Comparison of ENCODE assay signal across 10 cellular contexts in the genomic region with DNA sequence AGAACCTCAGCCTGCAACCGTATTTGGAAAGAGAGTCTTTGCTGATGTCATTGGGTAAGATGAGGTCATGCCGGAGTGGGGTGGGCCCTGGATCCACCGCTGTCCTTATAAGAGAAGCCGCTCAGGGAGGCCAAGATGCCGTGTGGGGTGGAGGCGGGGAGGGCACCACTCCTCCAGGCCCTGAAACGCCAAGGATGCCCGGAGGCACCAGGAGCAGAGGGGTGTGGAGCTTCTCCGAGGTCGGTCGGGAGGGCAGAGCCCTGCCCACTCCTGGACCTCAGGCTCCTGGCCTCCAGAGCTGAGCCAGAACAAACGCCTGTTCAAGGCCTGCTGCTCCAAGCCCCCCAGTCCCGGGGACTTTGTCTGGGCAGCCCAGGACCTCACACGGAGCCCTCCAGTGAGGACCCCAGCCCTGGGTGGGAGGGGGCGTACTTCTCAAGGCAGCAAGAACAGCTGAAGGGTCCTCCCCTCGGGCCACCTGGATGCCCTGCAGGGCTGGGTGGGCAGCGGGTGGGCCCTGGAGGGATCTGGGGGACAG. TPM values are rescaled to one million over a fixed set of nuclear protein-coding genes. Genes with fewer than 3 reads are reported as not detected.
DNase-seq lines count a peak whose midpoint lies in the region; ATAC-seq and TF ChIP-seq lines count a peak whose summit lies in the region.
"Had no signal": no experiment of that assay in that cellular context is flagged by ENCODE, and none has a peak within 500 bp of the region (broad histone marks: within the 10 kb centered on the region; RNA-seq: fewer than 3 reads in every experiment).

No MANE protein-coding gene starts in this region.

- H3K27me3 ChIP-seq in CD8-positive, alpha-beta T cell (ENCODE audit: insufficient read depth, low read length): no peaks in the 10 kb centered on the region
- no peaks in the 10 kb centered on the region for H3K27me3 ChIP-seq in ascending aorta

- peak overlapping the region; percentile 26 for H3K4me3 Mint-ChIP-seq in CD8-positive, alpha-beta T cell
- H3K4me3 Mint-ChIP-seq: activated CD4-positive, alpha-beta T cell treated with anti-CD3 and anti-CD28 coated beads, Interleukin-2, amount 10 ng/mL, durations not matched to agents 7 days and 5 days had no signal

- no peak for ATAC-seq in CD8-positive, alpha-beta T cell
- ATAC-seq in left ventricle myocardium superior: peak; percentile 80
- no peak for ATAC-seq in GM18867 (IDR thresholded peaks at IDR 0.05; ENCODE audit: unreplicated experiment)
- ATAC-seq in HG03039 (IDR thresholded peaks at IDR 0.05; ENCODE audit: unreplicated experiment): no peak

- no peaks in the 10 kb centered on the region for H3K9me3 Mint-ChIP-seq in CD8-positive, alpha-beta T cell
- H3K9me3 Mint-ChIP-seq: activated CD4-positive, alpha-beta T cell treated with anti-CD3 and anti-CD28 coated beads, Interleukin-2, amount 10 ng/mL, durations not matched to agents 7 days and 5 days had no signal

- CTCF ChIA-PET in CD8-positive, alpha-beta T cell (lab: Charles Lee): interaction anchor here (8.4 kb wide), 1 partner anchor 23 kb away, joined by 160 read pairs; the partner anchor contains the start of gene PIP5K1C

- intact Hi-C loops in CD8-positive, alpha-beta T cell (cut with DNase I, micrococcal nuclease): no loop called here
- intact Hi-C loops in ascending aorta (cut with DNase I): loop anchor here (1.0 to 5.0 kb wide), 4 partner anchors 14 to 297 kb away; partner anchors contain the start of genes MRPL54 and PIP5K1C
- intact Hi-C loops in left ventricle myocardium superior (cut with micrococcal nuclease): no loop called here

- no peak for DNase-seq in CD8-positive, alpha-beta T cell
- DNase-seq in ascending aorta (ENCODE audit: low spot score in 2 of 2): peak; percentile 83 to 96
- peak; percentile 83 for DNase-seq in left ventricle myocardium superior
- peak; percentile 48 for DNase-seq in retina
- no peak for DNase-seq in SKM-1 (lab: John Stamatoyannopoulos, UW; ENCODE audit: unreplicated experiment)
- DNase-seq in NCI-H187 (lab: John Stamatoyannopoulos, UW): no peak
- DNase-seq: activated CD4-positive, alpha-beta T cell treated with anti-CD3 and anti-CD28 coated beads, Interleukin-2, amount 10 ng/mL, durations not matched to agents 7 days and 5 days had no signal

- H3K4me3 ChIP-seq in CD8-positive, alpha-beta T cell (ENCODE audit: low read depth, low read length): no peak overlapping the region
- H3K4me3 ChIP-seq in ascending aorta: peak overlapping the region; percentile 31 to 60
- H3K4me3 ChIP-seq: GM12878 had no signal

- peaks cover 9% of the 10 kb centered on the region for H3K36me3 Mint-ChIP-seq in CD8-positive, alpha-beta T cell

- H3K27ac Mint-ChIP-seq in CD8-positive, alpha-beta T cell: no peak overlapping the region

- H3K27ac ChIP-seq in CD8-positive, alpha-beta T cell (ENCODE audit: low read depth, low read length): no peak overlapping the region
- H3K27ac ChIP-seq in ascending aorta: peak overlapping the region; percentile 99

- H3K36me3 ChIP-seq in CD8-positive, alpha-beta T cell (ENCODE audit: insufficient read depth, low read length): no peaks in the 10 kb centered on the region
- H3K36me3 ChIP-seq in ascending aorta: peaks cover 7 to 13% of the 10 kb centered on the region in 2 donors

- no peaks in the 10 kb centered on the region for H3K27me3 Mint-ChIP-seq in CD8-positive, alpha-beta T cell (ENCODE audit: low read depth)
- H3K27me3 Mint-ChIP-seq: activated CD4-positive, alpha-beta T cell treated with anti-CD3 and anti-CD28 coated beads, Interleukin-2, amount 10 ng/mL, durations not matched to agents 7 days and 5 days had no signal

- peaks cover 25% of the 10 kb centered on the region for H3K4me1 Mint-ChIP-seq in CD8-positive, alpha-beta T cell (ENCODE audit: low read depth)

- peaks cover 27% of the 10 kb centered on the region for H3K4me1 ChIP-seq in CD8-positive, alpha-beta T cell (ENCODE audit: insufficient read depth, low read length)
- peaks cover 18 to 53% of the 10 kb centered on the region in 2 donors for H3K4me1 ChIP-seq in ascending aorta

- TF ChIP-seq CTCF in CD8-positive, alpha-beta T cell (IDR thresholded peaks at IDR 0.05): no peak
- no peak for TF ChIP-seq CTCF in ascending aorta (IDR thresholded peaks at IDR 0.05)

- H3K9me3 ChIP-seq in CD8-positive, alpha-beta T cell (ENCODE audit: low read length): no peaks in the 10 kb centered on the region
- H3K9me3 ChIP-seq in ascending aorta: no peaks in the 10 kb centered on the region

- POLR2A ChIA-PET in CD8-positive, alpha-beta T cell (lab: Charles Lee): no interaction called here

RNA-seq across cellular contexts. Expression of gene PIP5K1C, which starts 29.9 kb away (rescaled TPM):
- total RNA-seq in CD8-positive, alpha-beta T cell: 10 to 100 TPM; 11.4 to 12.2 TPM
- 87.3 TPM for total RNA-seq in ascending aorta
- 34.7 TPM for total RNA-seq in left ventricle myocardium superior

RNA-seq across cellular contexts. Expression of gene TJP3, which starts 37.9 kb away (rescaled TPM):
- 1 to 10 TPM; 3.4 to 4.6 TPM for total RNA-seq in CD8-positive, alpha-beta T cell
- 12.6 TPM for total RNA-seq in ascending aorta
- total RNA-seq in left ventricle myocardium superior: 0.22 TPM

RNA-seq across cellular contexts. Expression of gene CACTIN, which starts 43.7 kb away (rescaled TPM):
- 10 to 100 TPM; 32.5 to 33.0 TPM for total RNA-seq in CD8-positive, alpha-beta T cell
- total RNA-seq in ascending aorta: 57.6 TPM
- total RNA-seq in left ventricle myocardium superior: 13.5 TPM

Comparison
In these comparisons a context has a peak if more than half of its experiments do, and no peak if none do; other contexts are left out.
1. DNase-seq: peak in ascending aorta (2 of 2), left ventricle myocardium superior (single experiment) and retina (single experiment); none in CD8-positive, alpha-beta T cell (0 of 7), SKM-1 (single experiment) and NCI-H187 (0 of 2).